15 cellular contexts compared by ENCODE assay signal in genomic region chr6:3108746-3109414, GRCh38. TPM values are rescaled to one million over a fixed set of nuclear protein-coding genes. Genes with fewer than 3 reads are reported as not detected.
DNase-seq lines count a peak whose midpoint lies in the region; ATAC-seq and TF ChIP-seq lines count a peak whose summit lies in the region.
"Had no signal": no experiment of that assay in that cellular context is flagged by ENCODE, and none has a peak within 500 bp of the region (broad histone marks: within the 10 kb centered on the region; RNA-seq: fewer than 3 reads in every experiment).

No MANE protein-coding gene starts in this region.

- H3K27ac Mint-ChIP-seq in activated naive CD4-positive, alpha-beta T cell treated with anti-CD3 and anti-CD28 coated beads for 36 hours = peak overlapping the region; percentile 9
- H3K27ac Mint-ChIP-seq in T-helper 17 cell (peak overlapping the region; percentile 92), type B pancreatic cell (peak overlapping the region; percentile 21)
- H3K27ac Mint-ChIP-seq: activated T-helper 2 cell treated with anti-CD3 and anti-CD28 coated beads, Interferon-gamma antibody, Interleukin-2, Interleukin-4, amounts not matched to agents 10 μg/mL and 5 μg/mL and 100 μg/mL, durations not matched to agents 14 hours and 24 hours and 36 hours; GM23338 had no signal

- POLR2A ChIA-PET in SK-N-SH (lab: Yijun Ruan, JAX) = no interaction called here

- TF ChIP-seq RAD21 in SK-N-SH (IDR thresholded peaks at IDR 0.05; ENCODE audit: low read length) = no peak

- H3K36me3 ChIP-seq in left lung (peaks cover 11 to 99% of the 10 kb centered on the region in 2 donors), SK-N-SH (replicated peaks in 1 of 2; ENCODE audit: control insufficient read depth in 1 of 2, insufficient read depth in 2 of 2, low read length in 1 of 2) (peaks cover 63 to 73% of the 10 kb centered on the region in 2 experiments)

- no peaks in the 10 kb centered on the region for H3K79me2 ChIP-seq in SK-N-SH (ENCODE audit: insufficient read depth)

- no peak for TF ChIP-seq EP300 in SK-N-SH (IDR thresholded peaks at IDR 0.05; ENCODE audit: borderline replicate concordance in 1 of 2, low read depth in 1 of 2, low read length in 1 of 2)

- H3K4me1 Mint-ChIP-seq in activated naive CD4-positive, alpha-beta T cell treated with anti-CD3 and anti-CD28 coated beads for 36 hours (ENCODE audit: low read depth) = no peaks in the 10 kb centered on the region
- H3K4me1 Mint-ChIP-seq in T-helper 17 cell (peaks cover 17% of the 10 kb centered on the region), type B pancreatic cell (ENCODE audit: unreplicated experiment) (peaks cover 5% of the 10 kb centered on the region)
- H3K4me1 Mint-ChIP-seq: GM23338 had no signal

- H3K4me2 ChIP-seq in SK-N-SH = no peak overlapping the region
- H3K4me2 ChIP-seq: GM23338 had no signal

- H3F3A ChIP-seq in SK-N-SH (replicated peaks; ENCODE audit: insufficient read depth) = peaks cover 5% of the 10 kb centered on the region

- H3K4me1 ChIP-seq in left lung = no peaks in the 10 kb centered on the region
- H3K4me1 ChIP-seq in SK-N-SH (ENCODE audit: control insufficient read depth in 1 of 2, insufficient read depth in 2 of 2, low read depth in 1 of 2, low read length in 1 of 2) = no peaks in the 10 kb centered on the region
- H3K4me1 ChIP-seq: psoas muscle had no signal

- H3K4me3 ChIP-seq in left lung (no peak overlapping the region), SK-N-SH (ENCODE audit: low read depth in 2 of 2, low read length in 1 of 2) (no peak overlapping the region)
- H3K4me3 ChIP-seq: GM23338, psoas muscle had no signal

- H3K27me3 Mint-ChIP-seq in activated naive CD4-positive, alpha-beta T cell treated with anti-CD3 and anti-CD28 coated beads for 36 hours (ENCODE audit: low read depth) = no peaks in the 10 kb centered on the region
- H3K27me3 Mint-ChIP-seq in T-helper 17 cell (no peaks in the 10 kb centered on the region), type B pancreatic cell (no peaks in the 10 kb centered on the region)
- H3K27me3 Mint-ChIP-seq: central memory CD8-positive, alpha-beta T cell had no signal

- no peak overlapping the region for H2AFZ ChIP-seq in SK-N-SH (ENCODE audit: low read depth)
- H2AFZ ChIP-seq: GM23338 had no signal

- ATAC-seq in T-helper 17 cell (no peak), left lung (peak; percentile 46), HG03139 (IDR thresholded peaks at IDR 0.05; ENCODE audit: unreplicated experiment) (no peak)
- ATAC-seq: GM23338 had no signal

- intact Hi-C loops in activated naive CD4-positive, alpha-beta T cell treated with anti-CD3 and anti-CD28 coated beads for 36 hours (cut with micrococcal nuclease) = no loop called here
- intact Hi-C loops in left lung (cut with DNase I) = no loop called here

- CTCF ChIA-PET in activated naive CD4-positive, alpha-beta T cell treated with anti-CD3 and anti-CD28 coated beads for 36 hours (lab: Charles Lee) = interaction anchor here (0.6 to 0.8 kb wide), 2 partner anchors 18 to 149 kb away, joined by 3 to 5 read pairs; no protein-coding TSS in a partner anchor
- CTCF ChIA-PET in SK-N-SH (lab: Yijun Ruan, JAX) = interaction anchor here (1.3 to 1.4 kb wide), 2 partner anchors 12 to 33 kb away, joined by 3 to 4 read pairs; no protein-coding TSS in a partner anchor

- no peaks in the 10 kb centered on the region for H3K9me3 Mint-ChIP-seq in activated naive CD4-positive, alpha-beta T cell treated with anti-CD3 and anti-CD28 coated beads for 36 hours
- no peaks in the 10 kb centered on the region for H3K9me3 Mint-ChIP-seq in type B pancreatic cell
- H3K9me3 Mint-ChIP-seq: activated T-helper 2 cell treated with anti-CD3 and anti-CD28 coated beads, Interferon-gamma antibody, Interleukin-2, Interleukin-4, amounts not matched to agents 10 μg/mL and 5 μg/mL and 100 μg/mL, durations not matched to agents 14 hours and 24 hours and 36 hours; central memory CD8-positive, alpha-beta T cell; GM23338 had no signal

- no peaks in the 10 kb centered on the region for H4K20me1 ChIP-seq in SK-N-SH (ENCODE audit: insufficient read depth)

- H3K27me3 ChIP-seq in left lung (no peaks in the 10 kb centered on the region), SK-N-SH (ENCODE audit: insufficient read depth) (no peaks in the 10 kb centered on the region)

- H3K9me3 ChIP-seq in T-helper 17 cell (ENCODE audit: control insufficient read depth, low read length, poor library complexity, severe bottlenecking) (no peaks in the 10 kb centered on the region), left lung (no peaks in the 10 kb centered on the region), SK-N-SH (no peaks in the 10 kb centered on the region)
- H3K9me3 ChIP-seq: psoas muscle had no signal

- DNase-seq in activated naive CD4-positive, alpha-beta T cell treated with anti-CD3 and anti-CD28 coated beads for 36 hours = no peak
- no peak for DNase-seq in activated naive CD4-positive, alpha-beta T cell treated with anti-CD3 and anti-CD28 coated beads, Interleukin-2, amount 50 U/mL, for 16 hours
- DNase-seq in T-helper 17 cell = no peak
- no peak for DNase-seq in left lung
- DNase-seq in type B pancreatic cell (ENCODE audit: extremely low spot score, unreplicated experiment) = peak; percentile 34
- DNase-seq in SK-N-SH = no peak
- no peak for DNase-seq in HUDEP-2 (lab: John Stamatoyannopoulos, UW; ENCODE audit: unreplicated experiment in 76 of 76)
- DNase-seq: NCI-H446 treated with DMSO at 0.1 percent for 48 hours; NK-92 treated with Interleukin-12 subunit alpha and Interleukin-12 subunit beta, amount 100 ng/mL, for 24 hours; psoas muscle had no signal

- H3K27ac ChIP-seq in left lung (no peak overlapping the region), SK-N-SH (ENCODE audit: low read depth in 2 of 2, low read length in 1 of 2) (no peak overlapping the region)
- H3K27ac ChIP-seq: psoas muscle, VCaP had no signal

- H3K9ac ChIP-seq in SK-N-SH = no peak overlapping the region

- TF ChIP-seq CTCF in left lung (IDR thresholded peaks at IDR 0.05) (no peak), type B pancreatic cell (conservative IDR thresholded peaks at IDR 0.05) (no peak), SK-N-SH (IDR thresholded peaks at IDR 0.05) (no peak)

- WGBS in SK-N-SH (ENCODE audit: low lambda C conversion rate) = 94% methylated on average over 10 of the region's 10 CpGs

- H3K36me3 Mint-ChIP-seq in activated naive CD4-positive, alpha-beta T cell treated with anti-CD3 and anti-CD28 coated beads for 36 hours (ENCODE audit: low read depth) = peaks cover 33% of the 10 kb centered on the region
- peaks cover 22% of the 10 kb centered on the region for H3K36me3 Mint-ChIP-seq in T-helper 17 cell (ENCODE audit: low read depth)
- peaks cover 28% of the 10 kb centered on the region for H3K36me3 Mint-ChIP-seq in type B pancreatic cell

- H3K9me2 ChIP-seq in SK-N-SH = no peaks in the 10 kb centered on the region

- H3K4me3 Mint-ChIP-seq in activated naive CD4-positive, alpha-beta T cell treated with anti-CD3 and anti-CD28 coated beads for 36 hours = no peak overlapping the region
- H3K4me3 Mint-ChIP-seq in T-helper 17 cell (no peak overlapping the region), type B pancreatic cell (no peak overlapping the region)
- H3K4me3 Mint-ChIP-seq: central memory CD8-positive, alpha-beta T cell; GM23338 had no signal

TF ChIP-seq in SK-N-SH, 30 proteins besides CTCF, POLR2A, EP300 and RAD21:
- TF ChIP-seq ZBTB33 (IDR thresholded peaks at IDR 0.05; ENCODE audit: borderline replicate concordance, low read depth) = no peak

RNA-seq across cellular contexts. Expression of gene BPHL, which starts 9.6 kb away (rescaled TPM):
- total RNA-seq in activated naive CD4-positive, alpha-beta T cell treated with anti-CD3 and anti-CD28 coated beads for 36 hours = 1 to 10 TPM; 6.9 to 7.5 TPM
- total RNA-seq in T-helper 17 cell = 1 to 10 TPM; 7.7 to 9.6 TPM
- total RNA-seq in left lung = 10 to 100 TPM; 13.1 to 14.9 TPM
- total RNA-seq in type B pancreatic cell (ENCODE audit: low replicate concordance) = 50.3 and 56.2 TPM in 2 replicates
- polyA plus RNA-seq in SK-N-SH (2012; rRNA removed) = 21.7 and 25.6 TPM in 2 replicates
- 19.1 and 21.3 TPM in 2 replicates for polyA plus RNA-seq in SK-N-SH (2012; cell fraction: cytosol; rRNA removed)
- 36.9 and 52.4 TPM in 2 replicates for polyA plus RNA-seq in SK-N-SH (2012; cell fraction: nucleus; rRNA removed)

RNA-seq across cellular contexts. Expression of gene RIPK1, which starts 40.6 kb away (rescaled TPM):
- total RNA-seq in activated naive CD4-positive, alpha-beta T cell treated with anti-CD3 and anti-CD28 coated beads for 36 hours = 10 to 100 TPM in 1 of 2 experiments, 1 to 10 TPM in 1; 8.8 to 10.1 TPM
- 10 to 100 TPM; 24.3 to 27.2 TPM for total RNA-seq in T-helper 17 cell
- total RNA-seq in left lung = 10 to 100 TPM; 22.1 to 23.2 TPM
- 14.7 and 16.3 TPM in 2 replicates for total RNA-seq in type B pancreatic cell (ENCODE audit: low replicate concordance)
- polyA plus RNA-seq in SK-N-SH (2012; rRNA removed) = 12.0 and 15.7 TPM in 2 replicates
- 13.2 and 14.1 TPM in 2 replicates for polyA plus RNA-seq in SK-N-SH (2012; cell fraction: cytosol; rRNA removed)
- polyA plus RNA-seq in SK-N-SH (2012; cell fraction: nucleus; rRNA removed) = 20.4 and 28.0 TPM in 2 replicates

RNA-seq across cellular contexts. Expression of gene TUBB2A, which starts 48.5 kb away (rescaled TPM):
- 1 to 10 TPM; 1.0 to 1.2 TPM for total RNA-seq in activated naive CD4-positive, alpha-beta T cell treated with anti-CD3 and anti-CD28 coated beads for 36 hours
- total RNA-seq in T-helper 17 cell = 10 to 100 TPM; 51.6 to 74.8 TPM
- total RNA-seq in left lung = 10 to 100 TPM; 27.0 to 42.5 TPM
- total RNA-seq in type B pancreatic cell (ENCODE audit: low replicate concordance) = 51.8 and 62.9 TPM in 2 replicates
- polyA plus RNA-seq in SK-N-SH (2012; rRNA removed) = 169 and 199 TPM in 2 replicates
- 106 and 153 TPM in 2 replicates for polyA plus RNA-seq in SK-N-SH (2012; cell fraction: cytosol; rRNA removed)
- polyA plus RNA-seq in SK-N-SH (2012; cell fraction: nucleus; rRNA removed) = 205 and 241 TPM in 2 replicates

Comparison
In these comparisons a context has a peak if more than half of its experiments do, and no peak if none do; other contexts are left out.
1. H3K27ac Mint-ChIP-seq: peak in every context shown above with its lines; median percentile 92 in T-helper 17 cell; 21 in type B pancreatic cell; 9 in activated naive CD4-positive, alpha-beta T cell treated with anti-CD3 and anti-CD28 coated beads for 36 hours.
2. RNA of gene TUBB2A, which starts 48.5 kb away (total RNA-seq): 51.6 to 74.8 TPM in T-helper 17 cell, 51.8 to 62.9 TPM in type B pancreatic cell and 27.0 to 42.5 TPM in left lung; 1.0 to 1.2 TPM in activated naive CD4-positive, alpha-beta T cell treated with anti-CD3 and anti-CD28 coated beads for 36 hours; every median in the first group is over 10 times any median in the second.